ENCODE assay signal across 9 cellular contexts in genomic region chr18:56748698-56749268, GRCh38.
DNase-seq lines count a peak whose midpoint lies in the region; ATAC-seq and TF ChIP-seq lines count a peak whose summit lies in the region.
"Had no signal": no experiment of that assay in that cellular context is flagged by ENCODE, and none has a peak within 500 bp of the region (broad histone marks: within the 10 kb centered on the region; RNA-seq: fewer than 3 reads in every experiment).

No MANE protein-coding gene starts in this region.

- H3K4me1 Mint-ChIP-seq in activated T-helper 2 cell treated with anti-CD3 and anti-CD28 coated beads, Interferon-gamma antibody, Interleukin-2, Interleukin-4, amounts not matched to agents 10 μg/mL and 5 μg/mL and 100 μg/mL, durations not matched to agents 14 hours and 24 hours and 36 hours (ENCODE audit: low read depth) = peaks cover 27% of the 10 kb centered on the region

- no peaks in the 10 kb centered on the region for H3K9me3 Mint-ChIP-seq in activated T-helper 2 cell treated with anti-CD3 and anti-CD28 coated beads, Interferon-gamma antibody, Interleukin-2, Interleukin-4, amounts not matched to agents 10 μg/mL and 5 μg/mL and 100 μg/mL, durations not matched to agents 14 hours and 24 hours and 36 hours
- H3K9me3 Mint-ChIP-seq: stimulated activated naive CD8-positive, alpha-beta T cell treated with anti-CD3 and anti-CD28 coated beads, Interleukin-15, Interleukin-2, amounts not matched to agents 100 ng/mL and 50 ng/mL, for 24 hours had no signal

- no peak overlapping the region for H3K4me3 Mint-ChIP-seq in activated T-helper 2 cell treated with anti-CD3 and anti-CD28 coated beads, Interferon-gamma antibody, Interleukin-2, Interleukin-4, amounts not matched to agents 10 μg/mL and 5 μg/mL and 100 μg/mL, durations not matched to agents 14 hours and 24 hours and 36 hours (ENCODE audit: low read depth)
- H3K4me3 Mint-ChIP-seq: stimulated activated naive CD8-positive, alpha-beta T cell treated with anti-CD3 and anti-CD28 coated beads, Interleukin-15, Interleukin-2, amounts not matched to agents 100 ng/mL and 50 ng/mL, for 24 hours had no signal

- ATAC-seq in HG03460 (IDR thresholded peaks at IDR 0.05; ENCODE audit: unreplicated experiment) (no peak), HG02642 (IDR thresholded peaks at IDR 0.05; ENCODE audit: poor library complexity, unreplicated experiment) (no peak)

- intact Hi-C loops in activated T-helper 2 cell treated with anti-CD3 and anti-CD28 coated beads, Interferon-gamma antibody, Interleukin-2, Interleukin-4, amounts not matched to agents 10 μg/mL and 5 μg/mL and 100 μg/mL, durations not matched to agents 14 hours and 24 hours and 36 hours (cut with micrococcal nuclease) = loop anchor here (2.0 to 5.0 kb wide), 3 partner anchors 41 to 814 kb away; no protein-coding TSS in a partner anchor

- no peaks in the 10 kb centered on the region for H3K27me3 Mint-ChIP-seq in activated T-helper 2 cell treated with anti-CD3 and anti-CD28 coated beads, Interferon-gamma antibody, Interleukin-2, Interleukin-4, amounts not matched to agents 10 μg/mL and 5 μg/mL and 100 μg/mL, durations not matched to agents 14 hours and 24 hours and 36 hours (ENCODE audit: low read depth)
- H3K27me3 Mint-ChIP-seq: stimulated activated naive CD8-positive, alpha-beta T cell treated with anti-CD3 and anti-CD28 coated beads, Interleukin-15, Interleukin-2, amounts not matched to agents 100 ng/mL and 50 ng/mL, for 24 hours had no signal

- peaks cover 6% of the 10 kb centered on the region for H3K36me3 Mint-ChIP-seq in activated T-helper 2 cell treated with anti-CD3 and anti-CD28 coated beads, Interferon-gamma antibody, Interleukin-2, Interleukin-4, amounts not matched to agents 10 μg/mL and 5 μg/mL and 100 μg/mL, durations not matched to agents 14 hours and 24 hours and 36 hours (ENCODE audit: low read depth)

- no peak overlapping the region for H3K27ac Mint-ChIP-seq in activated T-helper 2 cell treated with anti-CD3 and anti-CD28 coated beads, Interferon-gamma antibody, Interleukin-2, Interleukin-4, amounts not matched to agents 10 μg/mL and 5 μg/mL and 100 μg/mL, durations not matched to agents 14 hours and 24 hours and 36 hours

- peak; percentile 45; the same call in 2 of the 3 replicates for TF ChIP-seq CTCF in GM12872 (IDR thresholded peaks at IDR 0.05; ENCODE audit: insufficient read depth, low read depth, low read length)

- peak; percentile 8 for DNase-seq in A172 (ENCODE audit: low spot score)
- peak; percentile 36 for DNase-seq in NCI-H2196 (lab: John Stamatoyannopoulos, UW; ENCODE audit: unreplicated experiment)
- DNase-seq in astrocyte of the hippocampus (ENCODE audit: low read depth, low spot score) = peak; percentile 58
- DNase-seq in kidney tubule cell (ENCODE audit: low spot score) = peak; percentile 43
- no peak for DNase-seq in activated T-helper 2 cell treated with anti-CD3 and anti-CD28 coated beads, Interferon-gamma antibody, Interleukin-2, Interleukin-4, amounts not matched to agents 10 μg/mL and 5 μg/mL and 100 μg/mL, durations not matched to agents 14 hours and 24 hours and 36 hours (ENCODE audit: low spot score)
